Comparison of ENCODE assay signal across 8 cellular contexts in genomic region chr13:91722267-91722884, GRCh38.
DNase-seq lines count a peak whose midpoint lies in the region; ATAC-seq, FAIRE-seq and TF ChIP-seq lines count a peak whose summit lies in the region.

No MANE protein-coding gene starts in this region.

- H2BK12ac ChIP-seq in H1 (ENCODE audit: low read depth, low read length), result no peak overlapping the region

- no peak overlapping the region for H3K27ac Mint-ChIP-seq in osteocyte (ENCODE audit: unreplicated experiment)

- no peak overlapping the region for H2BK20ac ChIP-seq in H1 (ENCODE audit: low read length)

- intact Hi-C loops in Right ventricle myocardium inferior (cut with DNase I), result loop anchor here (5.0 kb wide), 1 partner anchor 340 kb away; no protein-coding TSS in a partner anchor

- H2BK5ac ChIP-seq in H1 (ENCODE audit: low read depth, low read length), result no peak overlapping the region

- no peak overlapping the region for H4K5ac ChIP-seq in H1 (ENCODE audit: insufficient read length, low read depth, low read length)

- H3K56ac ChIP-seq in H1 (replicated peaks; ENCODE audit: insufficient read length, low read depth, low read length), result no peak overlapping the region

- H3K4me1 Mint-ChIP-seq in osteocyte (ENCODE audit: unreplicated experiment), result peaks cover 17% of the 10 kb centered on the region

- H2BK120ac ChIP-seq in H1 (replicated peaks; ENCODE audit: low read depth, low read length), result no peak overlapping the region

- no peaks in the 10 kb centered on the region for H3K36me3 Mint-ChIP-seq in osteocyte (ENCODE audit: unreplicated experiment)

- H2BK15ac ChIP-seq in H1 (ENCODE audit: low read length), result no peak overlapping the region

- TF ChIP-seq POLR2A in H1 (IDR thresholded peaks at IDR 0.05; ENCODE audit: control extremely low read depth in 1 of 2, low read depth in 2 of 2, low read length in 2 of 2), result no peak

- no peak for FAIRE-seq in H1 (lab: Jason Lieb, UNC)

- CTCF ChIA-PET in H1 (lab: Charles Lee; ENCODE audit: partially characterized antibody), result interaction anchor here (0.6 to 2.1 kb wide), 21 partner anchors 13 to 1017 kb away, joined by 3 to 10 read pairs (median 4); no protein-coding TSS in a partner anchor

- H3K4me3 Mint-ChIP-seq in osteocyte (ENCODE audit: unreplicated experiment), result no peak overlapping the region

- no peak overlapping the region for H3K4me3 ChIP-seq in cardiac muscle cell
- no peak overlapping the region for H3K4me3 ChIP-seq in H1 (ENCODE audit: extremely low read depth in 1 of 4, insufficient read depth in 2 of 4, low read depth in 3 of 4, low read length in 4 of 4)

- H3K36me3 ChIP-seq in cardiac muscle cell, result no peaks in the 10 kb centered on the region
- H3K36me3 ChIP-seq in H1 (ENCODE audit: control insufficient read depth in 2 of 4, insufficient read depth in 4 of 4, low read length in 3 of 4), result no peaks in the 10 kb centered on the region

- H3K27me3 Mint-ChIP-seq in osteocyte (ENCODE audit: unreplicated experiment), result no peaks in the 10 kb centered on the region

- H4K8ac ChIP-seq in H1 (ENCODE audit: extremely low read depth, insufficient read depth, low read length), result no peak overlapping the region

- no peaks in the 10 kb centered on the region for H3K23me2 ChIP-seq in H1 (ENCODE audit: low read depth, low read length)

- peak; percentile 28 to 38; a peak in 3 of 4 replicates for TF ChIP-seq RAD21 in H1 (IDR thresholded peaks at IDR 0.05 in 1 of 2, conservative IDR thresholded peaks at IDR 0.05 in 1 of 2; ENCODE audit: low read depth in 2 of 2, low read length in 2 of 2)

- H3K4me2 ChIP-seq in H1 (ENCODE audit: insufficient read depth in 1 of 2, low read depth in 2 of 2, low read length in 2 of 2), result no peak overlapping the region

- H3K23ac ChIP-seq in H1 (ENCODE audit: insufficient read length), result no peak overlapping the region

- no peaks in the 10 kb centered on the region for H3K79me2 ChIP-seq in H1 (ENCODE audit: control insufficient read depth in 1 of 2, insufficient read depth in 2 of 2, low read length in 2 of 2)

- no peak overlapping the region for H3K9ac ChIP-seq in H1 (replicated peaks in 1 of 4; ENCODE audit: extremely low read depth in 1 of 4, low read depth in 3 of 4, low read length in 3 of 4)

- no peak overlapping the region for H4K91ac ChIP-seq in H1 (replicated peaks; ENCODE audit: insufficient read length, low read length)

- DNase-seq in cardiac muscle cell (ENCODE audit: low read depth in 1 of 2, low spot score in 1 of 2) (peak; percentile 50 to 59), Right ventricle myocardium inferior (ENCODE audit: missing footprints) (no peak), NCI-H460 (ENCODE audit: extremely low read depth, low read depth) (peak; percentile 30), H1 (ENCODE audit: low read depth in 1 of 2, low spot score in 2 of 2) (no peak), osteocyte (ENCODE audit: extremely low spot score, unreplicated experiment) (no peak)
- no peak for DNase-seq in activated CD4-positive, alpha-beta T cell treated with anti-CD3 and anti-CD28 coated beads for 48 hours

- 0 out of 2 replicates have a peak overlapping the region, but pooled peaks have one; percentile 49 for H2AFZ ChIP-seq in H1 (ENCODE audit: low read length)

- no peaks in the 10 kb centered on the region for H3K79me1 ChIP-seq in H1 (ENCODE audit: low read depth, low read length)

- no peak overlapping the region for H3K18ac ChIP-seq in H1 (ENCODE audit: extremely low read depth, low read length)

- H3K27me3 ChIP-seq in cardiac muscle cell, result no peaks in the 10 kb centered on the region
- H3K27me3 ChIP-seq in H1 (replicated peaks in 1 of 4; ENCODE audit: control insufficient read depth in 3 of 4, extremely low read depth in 1 of 4, insufficient read depth in 3 of 4, low read length in 3 of 4), result no peaks in the 10 kb centered on the region

- H2AK5ac ChIP-seq in H1 (ENCODE audit: low read depth, low read length), result no peak overlapping the region

- no peaks in the 10 kb centered on the region for H3K9me3 Mint-ChIP-seq in osteocyte (ENCODE audit: unreplicated experiment)

- H3K9me3 ChIP-seq in cardiac muscle cell (ENCODE audit: low read depth), result no peaks in the 10 kb centered on the region
- H3K9me3 ChIP-seq in H1 (ENCODE audit: insufficient read depth in 2 of 2, low read depth in 1 of 2, low read length in 1 of 2), result no peaks in the 10 kb centered on the region

- TF ChIP-seq CTCF in cardiac muscle cell (IDR thresholded peaks at IDR 0.05; ENCODE audit: low read depth, low read length), result peak; percentile 49
- TF ChIP-seq CTCF in H1 (IDR thresholded peaks at IDR 0.05; ENCODE audit: control extremely low read depth in 1 of 3, insufficient read depth in 1 of 3, low read depth in 1 of 3, low read length in 3 of 3), result peak in 2 of 3 experiments; percentile 37 to 38; a peak in 2 of 4 replicates
- peak; percentile 82 for TF ChIP-seq CTCF in osteocyte (IDR thresholded peaks at IDR 0.05)

- 44% methylated on average over 4 of the region's 4 CpGs; no CpG with 5 or more reads in 1 of the 2 experiments for WGBS in H1 (ENCODE audit: extremely low coverage in 1 of 2, insufficient coverage in 1 of 2, insufficient read length in 1 of 2, insufficient replicate concordance in 2 of 2, low coverage in 1 of 2, low lambda C conversion rate in 2 of 2, missing lambda C conversion rate in 1 of 2), 2 experiments

- H3K4me1 ChIP-seq in cardiac muscle cell (ENCODE audit: low read depth), result peaks cover 45% of the 10 kb centered on the region
- no peaks in the 10 kb centered on the region for H3K4me1 ChIP-seq in H1 (replicated peaks in 1 of 4; ENCODE audit: control insufficient read depth in 3 of 4, insufficient read depth in 4 of 4, low read length in 3 of 4)

- no peak overlapping the region for H3K27ac ChIP-seq in cardiac muscle cell
- H3K27ac ChIP-seq in H1 (ENCODE audit: low read depth, low read length), result no peak overlapping the region

- no peak for TF ChIP-seq EP300 in H1 (IDR thresholded peaks at IDR 0.05; ENCODE audit: borderline replicate concordance in 1 of 2, low read depth in 2 of 2, low read length in 2 of 2)

- H3K4ac ChIP-seq in H1 (replicated peaks; ENCODE audit: insufficient read length, low read depth, low read length), result no peak overlapping the region

- ATAC-seq in Right ventricle myocardium inferior, result no peak
- ATAC-seq in GM21529 (IDR thresholded peaks at IDR 0.05; ENCODE audit: unreplicated experiment), result no peak
- ATAC-seq in GM18858 (IDR thresholded peaks at IDR 0.05; ENCODE audit: unreplicated experiment), result no peak

- POLR2A ChIA-PET in H1 (lab: Charles Lee; ENCODE audit: partially characterized antibody), result no interaction called here

- no peak overlapping the region for H3K14ac ChIP-seq in H1 (ENCODE audit: insufficient read length)

- H4K20me1 ChIP-seq in H1 (replicated peaks in 1 of 2; ENCODE audit: control insufficient read depth in 1 of 2, insufficient read depth in 2 of 2, low read length in 2 of 2), result no peaks in the 10 kb centered on the region

TF ChIP-seq in H1, 55 proteins besides CTCF, POLR2A, EP300 and RAD21:
- no peak for TF ChIP-seq POU5F1 (IDR thresholded peaks at IDR 0.05; ENCODE audit: low read depth, low read length)

Comparison
In these comparisons a context has a peak if more than half of its experiments do, and no peak if none do; other contexts are left out.
1. DNase-seq: peak in cardiac muscle cell (2 of 2) and NCI-H460 (single experiment); none in Right ventricle myocardium inferior (single experiment), H1 (0 of 2), osteocyte (single experiment) and activated CD4-positive, alpha-beta T cell treated with anti-CD3 and anti-CD28 coated beads for 48 hours (single experiment).
2. Peak in every context shown above with its lines, with median percentiles within 50 percentile points of each other: CTCF ChIP-seq.